Comparison of ENCODE assay signal across 32 cellular contexts in genomic region chr15:55084216-55084615, GRCh38.
"Had no signal": no experiment of that assay in that cellular context is flagged by ENCODE, and none has a peak within 500 bp of the region (broad histone marks: within the 10 kb centered on the region; RNA-seq: fewer than 3 reads in every experiment).

No MANE protein-coding gene starts in this region.

- H3K4me1 Mint-ChIP-seq: activated B cell treated with CpG ODN at 0.5 μM for 24 hours; activated CD4-positive, alpha-beta memory T cell treated with anti-CD3 and anti-CD28 coated beads, Interleukin-2, amount 10 ng/mL, durations not matched to agents 7 days and 5 days; activated CD4-positive, alpha-beta T cell treated with anti-CD3 and anti-CD28 coated beads, Interleukin-2, amount 10 ng/mL, durations not matched to agents 24 days and 14 days; activated CD8-positive, alpha-beta memory T cell treated with anti-CD3 and anti-CD28 coated beads, Interleukin-2, amount 10 ng/mL, durations not matched to agents 7 days and 5 days had no signal

- H3K27me3 ChIP-seq: adrenal gland, body of pancreas, brain microvascular endothelial cell, breast epithelium had no signal

- H3K9me3 Mint-ChIP-seq: activated B cell treated with CpG ODN at 0.5 μM for 24 hours; activated CD4-positive, alpha-beta memory T cell treated with anti-CD3 and anti-CD28 coated beads, Interleukin-2, amount 10 ng/mL, durations not matched to agents 7 days and 5 days; activated T-cell treated with anti-CD3 and anti-CD28 coated beads, Interleukin-2, amount 50 U/mL, for 24 hours; T-helper 2 cell treated with Interferon-gamma antibody and Interleukin-4, amounts not matched to agents 5 μg/mL and 100 μg/mL, for 36 hours had no signal

- H3K4me1 ChIP-seq: adrenal gland, body of pancreas, breast epithelium had no signal

- H3K27ac ChIP-seq: adrenal gland, body of pancreas, brain microvascular endothelial cell, breast epithelium, VCaP had no signal

- ATAC-seq: activated CD8-positive, alpha-beta memory T cell treated with anti-CD3 and anti-CD28 coated beads, Interleukin-2, amount 10 ng/mL, durations not matched to agents 7 days and 5 days; activated CD8-positive, alpha-beta T cell treated with anti-CD3 and anti-CD28 coated beads, Interleukin-2, amount 10 ng/mL, durations not matched to agents 7 days and 5 days; activated naive CD4-positive, alpha-beta T cell treated with anti-CD3 and anti-CD28 coated beads, Interleukin-2, amount 50 U/mL, for 72 hours; body of pancreas had no signal

- H3K36me3 ChIP-seq: adrenal gland, brain microvascular endothelial cell, breast epithelium had no signal

- H3K4me3 Mint-ChIP-seq: activated B cell treated with CpG ODN at 0.5 μM for 24 hours; activated CD4-positive, alpha-beta memory T cell treated with anti-CD3 and anti-CD28 coated beads, Interleukin-2, amount 10 ng/mL, durations not matched to agents 7 days and 5 days; activated CD4-positive, alpha-beta T cell treated with anti-CD3 and anti-CD28 coated beads, Interleukin-2, amount 10 ng/mL, durations not matched to agents 24 days and 14 days; activated CD8-positive, alpha-beta memory T cell treated with anti-CD3 and anti-CD28 coated beads, Interleukin-2, amount 10 ng/mL, durations not matched to agents 7 days and 5 days; activated CD8-positive, alpha-beta T cell treated with anti-CD3 and anti-CD28 coated beads, Interleukin-2, amount 10 ng/mL, durations not matched to agents 7 days and 5 days; activated naive CD4-positive, alpha-beta T cell treated with anti-CD3 and anti-CD28 coated beads for 36 hours; activated naive CD8-positive, alpha-beta T cell treated with anti-CD3 and anti-CD28 coated beads for 36 hours; activated T-cell treated with anti-CD3 and anti-CD28 coated beads, Interleukin-2, amount 50 U/mL, for 24 hours; T-helper 1 cell treated with Interleukin-12 subunit alpha and Interleukin-12 subunit beta and Interleukin-4 antibody, amounts not matched to agents 30 μg/mL and 1 μg/mL, for 36 hours; T-helper 2 cell treated with Interferon-gamma antibody and Interleukin-4, amounts not matched to agents 5 μg/mL and 100 μg/mL, for 36 hours had no signal

- H3K27ac Mint-ChIP-seq: activated B cell treated with CpG ODN at 0.5 μM for 24 hours; activated CD4-positive, alpha-beta memory T cell treated with anti-CD3 and anti-CD28 coated beads, Interleukin-2, amount 10 ng/mL, durations not matched to agents 7 days and 5 days; activated CD4-positive, alpha-beta T cell treated with anti-CD3 and anti-CD28 coated beads, Interleukin-2, amount 10 ng/mL, durations not matched to agents 24 days and 14 days; activated CD8-positive, alpha-beta memory T cell treated with anti-CD3 and anti-CD28 coated beads, Interleukin-2, amount 10 ng/mL, durations not matched to agents 7 days and 5 days; activated CD8-positive, alpha-beta T cell treated with anti-CD3 and anti-CD28 coated beads, Interleukin-2, amount 10 ng/mL, durations not matched to agents 7 days and 5 days; activated naive CD4-positive, alpha-beta T cell treated with anti-CD3 and anti-CD28 coated beads for 36 hours; activated naive CD4-positive, alpha-beta T cell treated with anti-CD3 and anti-CD28 coated beads, Interleukin-2, amount 50 U/mL, for 72 hours; activated naive CD8-positive, alpha-beta T cell treated with anti-CD3 and anti-CD28 coated beads for 36 hours; activated T-cell treated with anti-CD3 and anti-CD28 coated beads, Interleukin-2, amount 50 U/mL, for 24 hours; T-helper 1 cell treated with Interleukin-12 subunit alpha and Interleukin-12 subunit beta and Interleukin-4 antibody, amounts not matched to agents 30 μg/mL and 1 μg/mL, for 36 hours; T-helper 2 cell treated with Interferon-gamma antibody and Interleukin-4, amounts not matched to agents 5 μg/mL and 100 μg/mL, for 36 hours had no signal

- H3K36me3 Mint-ChIP-seq: activated CD8-positive, alpha-beta memory T cell treated with anti-CD3 and anti-CD28 coated beads, Interleukin-2, amount 10 ng/mL, durations not matched to agents 7 days and 5 days; activated naive CD4-positive, alpha-beta T cell treated with anti-CD3 and anti-CD28 coated beads, Interleukin-2, amount 50 U/mL, for 72 hours; activated naive CD8-positive, alpha-beta T cell treated with anti-CD3 and anti-CD28 coated beads for 36 hours had no signal

- DNase-seq: activated B cell treated with CpG ODN at 0.5 μM for 24 hours; activated CD4-positive, alpha-beta memory T cell treated with anti-CD3 and anti-CD28 coated beads, Interleukin-2, amount 10 ng/mL, durations not matched to agents 7 days and 5 days; activated CD4-positive, alpha-beta T cell treated with anti-CD3 and anti-CD28 coated beads for 4 hours; activated CD4-positive, alpha-beta T cell treated with anti-CD3 and anti-CD28 coated beads, Interleukin-2, amount 10 ng/mL, durations not matched to agents 24 days and 14 days; activated CD4-positive, alpha-beta T cell treated with anti-CD3 and anti-CD28 coated beads, Interleukin-2, amount 50 U/mL, for 48 hours; activated CD4-positive, CD25-positive, alpha-beta regulatory T cell treated with anti-CD3 and anti-CD28 coated beads, Interleukin-2, amount 50 U/mL, for 72 hours; activated CD8-positive, alpha-beta memory T cell treated with anti-CD3 and anti-CD28 coated beads for 24 hours; activated CD8-positive, alpha-beta memory T cell treated with anti-CD3 and anti-CD28 coated beads, Interleukin-2, amount 10 ng/mL, durations not matched to agents 7 days and 5 days; activated CD8-positive, alpha-beta memory T cell treated with anti-CD3 and anti-CD28 coated beads, Interleukin-2, amount 50 U/mL, for 48 hours; activated CD8-positive, alpha-beta T cell treated with anti-CD3 and anti-CD28 coated beads, Interleukin-2, amount 10 ng/mL, durations not matched to agents 7 days and 5 days; activated effector memory CD4-positive, alpha-beta T cell treated with anti-CD3 and anti-CD28 coated beads, Interleukin-2, amount 50 U/mL, for 16 hours; activated gamma-delta T cell treated with Interleukin-2 at 50 U/mL for 16 hours; activated naive CD4-positive, alpha-beta T cell; activated naive CD4-positive, alpha-beta T cell treated with anti-CD3 and anti-CD28 coated beads for 36 hours; activated naive CD4-positive, alpha-beta T cell treated with anti-CD3 and anti-CD28 coated beads, Interleukin-2, amount 50 U/mL, for 16 hours; activated naive CD8-positive, alpha-beta T cell treated with anti-CD3 and anti-CD28 coated beads for 36 hours; activated T-cell treated with anti-CD3 and anti-CD28 coated beads, Interleukin-2, amount 50 U/mL, for 24 hours; activated T-cell treated with anti-CD3 and anti-CD28 coated beads, Interleukin-2, amount 50 U/mL, for 48 hours; adrenal gland; amniotic stem cell; aorta; body of pancreas; brain microvascular endothelial cell; central memory CD4-positive, alpha-beta T cell; T-helper 1 cell; T-helper 2 cell; T-helper 9 cell had no signal

- H3K4me3 ChIP-seq: adrenal gland, body of pancreas, breast epithelium had no signal
